Comparison of ENCODE assay signal across 1 cellular context in genomic region chr20:1423625-1424106, GRCh38.
A peak's percentile ranks its signal among the peaks of the same experiment; 100 is the strongest.
TF ChIP-seq lines count a peak whose summit lies in the region.

No MANE protein-coding gene starts in this region.

TF ChIP-seq in K562, 482 proteins besides CTCF, POLR2A, EP300 and RAD21 (continued from another document):
- TF ChIP-seq, protein P1, sequence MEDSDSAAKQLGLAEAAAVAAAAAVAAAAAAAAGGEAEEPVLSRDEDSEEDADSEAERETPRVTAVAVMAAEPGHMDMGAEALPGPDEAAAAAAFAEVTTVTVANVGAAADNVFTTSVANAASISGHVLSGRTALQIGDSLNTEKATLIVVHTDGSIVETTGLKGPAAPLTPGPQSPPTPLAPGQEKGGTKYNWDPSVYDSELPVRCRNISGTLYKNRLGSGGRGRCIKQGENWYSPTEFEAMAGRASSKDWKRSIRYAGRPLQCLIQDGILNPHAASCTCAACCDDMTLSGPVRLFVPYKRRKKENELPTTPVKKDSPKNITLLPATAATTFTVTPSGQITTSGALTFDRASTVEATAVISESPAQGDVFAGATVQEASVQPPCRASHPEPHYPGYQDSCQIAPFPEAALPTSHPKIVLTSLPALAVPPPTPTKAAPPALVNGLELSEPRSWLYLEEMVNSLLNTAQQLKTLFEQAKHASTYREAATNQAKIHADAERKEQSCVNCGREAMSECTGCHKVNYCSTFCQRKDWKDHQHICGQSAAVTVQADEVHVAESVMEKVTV (CRISPR knock-in tag; IDR thresholded peaks at IDR 0.05): peak; percentile 17; the same call in 1 of the 2 replicates
- TF ChIP-seq HDAC8 (tag; IDR thresholded peaks at IDR 0.05): no peak
- TF ChIP-seq PKNOX1 (IDR thresholded peaks at IDR 0.05): peak; percentile 85
- peak; percentile 19; the same call in 1 of the 2 replicates for TF ChIP-seq PBX2 (CRISPR knock-in tag; IDR thresholded peaks at IDR 0.05; ENCODE audit: low read depth)
- TF ChIP-seq PBX2 (tag; conservative IDR thresholded peaks at IDR 0.05; ENCODE audit: low read depth): peak; percentile 48; the same call in 1 of the 2 replicates
- TF ChIP-seq CSDE1 (IDR thresholded peaks at IDR 0.05): peak in 1 of 2 experiments; percentile 74; a peak in 2 of 4 replicates
- peak; percentile 96 for TF ChIP-seq MXI1 (IDR thresholded peaks at IDR 0.05; ENCODE audit: low read depth, low read length)
- TF ChIP-seq, protein P2, sequence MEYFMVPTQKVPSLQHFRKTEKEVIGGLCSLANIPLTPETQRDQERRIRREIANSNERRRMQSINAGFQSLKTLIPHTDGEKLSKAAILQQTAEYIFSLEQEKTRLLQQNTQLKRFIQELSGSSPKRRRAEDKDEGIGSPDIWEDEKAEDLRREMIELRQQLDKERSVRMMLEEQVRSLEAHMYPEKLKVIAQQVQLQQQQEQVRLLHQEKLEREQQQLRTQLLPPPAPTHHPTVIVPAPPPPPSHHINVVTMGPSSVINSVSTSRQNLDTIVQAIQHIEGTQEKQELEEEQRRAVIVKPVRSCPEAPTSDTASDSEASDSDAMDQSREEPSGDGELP (CRISPR knock-in tag; IDR thresholded peaks at IDR 0.05; ENCODE audit: borderline replicate concordance): peak; percentile 48; the same call in 1 of the 2 replicates
- TF ChIP-seq FOXK1 (CRISPR knock-in tag; IDR thresholded peaks at IDR 0.05; ENCODE audit: borderline replicate concordance): peak; percentile 49; the same call in 1 of the 2 replicates
- TF ChIP-seq ATF1 (CRISPR knock-in tag; IDR thresholded peaks at IDR 0.05): no peak
- 0 out of 2 replicates have a peak, but pooled peaks have one; percentile 17 for TF ChIP-seq ATF1 (tag; IDR thresholded peaks at IDR 0.05)
- TF ChIP-seq ILK (tag; IDR thresholded peaks at IDR 0.05; ENCODE audit: borderline replicate concordance, low read depth): no peak
- TF ChIP-seq ELF1 (tag; IDR thresholded peaks at IDR 0.05): peak; percentile 87
- TF ChIP-seq RFX1 (IDR thresholded peaks at IDR 0.05): peak; percentile 96
- TF ChIP-seq MYNN (IDR thresholded peaks at IDR 0.05): peak; percentile 56; the same call in 1 of the 2 replicates
- TF ChIP-seq MYNN (CRISPR knock-in tag; IDR thresholded peaks at IDR 0.05): no peak
- peak in 1 of 2 experiments; percentile 87; a peak in 2 of 4 replicates for TF ChIP-seq FOXA3 (CRISPR knock-in tag; conservative IDR thresholded peaks at IDR 0.05 in 1 of 2, IDR thresholded peaks at IDR 0.05 in 1 of 2)
- 0 out of 2 replicates have a peak, but pooled peaks have one; percentile 16 for TF ChIP-seq GABPA (tag; conservative IDR thresholded peaks at IDR 0.05; ENCODE audit: low read depth)
- TF ChIP-seq ZBTB11 (CRISPR knock-in tag; IDR thresholded peaks at IDR 0.05): peak in 1 of 3 experiments; percentile 65; a peak in 2 of 6 replicates
- no peak for TF ChIP-seq TCF7 (IDR thresholded peaks at IDR 0.05; ENCODE audit: borderline replicate concordance)
- no peak for TF ChIP-seq HEY1 (CRISPR knock-in tag; IDR thresholded peaks at IDR 0.05; ENCODE audit: borderline replicate concordance)
- TF ChIP-seq BMI1 (IDR thresholded peaks at IDR 0.05; ENCODE audit: low read length): peak; percentile 94
- no peak for TF ChIP-seq ASH1L (IDR thresholded peaks at IDR 0.05; ENCODE audit: borderline replicate concordance, low read depth, partially characterized antibody)
- 0 out of 2 replicates have a peak, but pooled peaks have one; percentile 39 for TF ChIP-seq CC2D1A (IDR thresholded peaks at IDR 0.05)
- TF ChIP-seq FOXJ2 (tag; IDR thresholded peaks at IDR 0.05): peak; percentile 95
- 0 out of 2 replicates have a peak, but pooled peaks have one; percentile 42 for TF ChIP-seq ZFX (CRISPR knock-in tag; IDR thresholded peaks at IDR 0.05)
- TF ChIP-seq FOXJ3 (CRISPR knock-in tag; IDR thresholded peaks at IDR 0.05): peak; percentile 82; the same call in 1 of the 2 replicates
- TF ChIP-seq ZNF77 (CRISPR knock-in tag; IDR thresholded peaks at IDR 0.05): no peak
- TF ChIP-seq DMBX1 (CRISPR knock-in tag; IDR thresholded peaks at IDR 0.05; ENCODE audit: borderline replicate concordance): no peak
- TF ChIP-seq PHF20 (IDR thresholded peaks at IDR 0.05; ENCODE audit: partially characterized antibody): peak; percentile 40
- no peak for TF ChIP-seq NBN (IDR thresholded peaks at IDR 0.05; ENCODE audit: low read depth)
- TF ChIP-seq, protein P3, sequence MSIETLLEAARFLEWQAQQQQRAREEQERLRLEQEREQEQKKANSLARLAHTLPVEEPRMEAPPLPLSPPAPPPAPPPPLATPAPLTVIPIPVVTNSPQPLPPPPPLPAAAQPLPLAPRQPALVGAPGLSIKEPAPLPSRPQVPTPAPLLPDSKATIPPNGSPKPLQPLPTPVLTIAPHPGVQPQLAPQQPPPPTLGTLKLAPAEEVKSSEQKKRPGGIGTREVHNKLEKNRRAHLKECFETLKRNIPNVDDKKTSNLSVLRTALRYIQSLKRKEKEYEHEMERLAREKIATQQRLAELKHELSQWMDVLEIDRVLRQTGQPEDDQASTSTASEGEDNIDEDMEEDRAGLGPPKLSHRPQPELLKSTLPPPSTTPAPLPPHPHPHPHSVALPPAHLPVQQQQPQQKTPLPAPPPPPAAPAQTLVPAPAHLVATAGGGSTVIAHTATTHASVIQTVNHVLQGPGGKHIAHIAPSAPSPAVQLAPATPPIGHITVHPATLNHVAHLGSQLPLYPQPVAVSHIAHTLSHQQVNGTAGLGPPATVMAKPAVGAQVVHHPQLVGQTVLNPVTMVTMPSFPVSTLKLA (conservative IDR thresholded peaks at IDR 0.05): 0 out of 4 replicates have a peak, but pooled peaks have one; percentile 27 to 30
- peak; percentile 12 for TF ChIP-seq TBP (optimal IDR thresholded peaks at IDR 0.05; ENCODE audit: low read depth, low read length)
- peak; percentile 58 to 70; a peak in 3 of 4 replicates for TF ChIP-seq FOXK2 (conservative IDR thresholded peaks at IDR 0.05 in 1 of 2, IDR thresholded peaks at IDR 0.05 in 1 of 2; ENCODE audit: low read depth in 2 of 2)
